Comparison of ENCODE assay signal across 19 cellular contexts in genomic region chr17:12709063-12709462, GRCh38. TPM values are rescaled to one million over a fixed set of nuclear protein-coding genes. Genes with fewer than 3 reads are reported as not detected.
"Had no signal": no experiment of that assay in that cellular context is flagged by ENCODE, and none has a peak within 500 bp of the region (broad histone marks: within the 10 kb centered on the region; RNA-seq: fewer than 3 reads in every experiment).

No MANE protein-coding gene starts in this region.

- H3K4me2 ChIP-seq: neural progenitor cell had no signal

- DNase-seq: activated CD4-positive, alpha-beta memory T cell treated with anti-CD3 and anti-CD28 coated beads for 36 hours; activated CD4-positive, alpha-beta T cell treated with anti-CD3 and anti-CD28 coated beads for 1 hour; activated naive CD4-positive, alpha-beta T cell treated with anti-CD3 and anti-CD28 coated beads, Interleukin-2, amount 10 ng/mL, durations not matched to agents 7 days and 5 days; activated T-cell treated with anti-CD3 and anti-CD28 coated beads, Interleukin-2, amount 50 U/mL, for 24 hours; cortex of kidney; effector CD4-positive, alpha-beta T cell; head of caudate nucleus; immature natural killer cell; naive B cell; ovary; T-cell; T-helper 9 cell; thyroid gland had no signal

- ATAC-seq: stimulated activated effector memory CD8-positive, alpha-beta T cell treated with anti-CD3 and anti-CD28 coated beads, Interleukin-12 subunit alpha, Interleukin-12 subunit beta, amount 100 ng/mL, for 72 hours; T-cell had no signal

- H3K36me3 ChIP-seq: esophagus muscularis mucosa, neural progenitor cell, ovary, thyroid gland had no signal

- H3K4me3 ChIP-seq: esophagus muscularis mucosa, neural progenitor cell, ovary, thyroid gland had no signal

- H3K9me3 ChIP-seq: esophagus muscularis mucosa, ovary, thyroid gland had no signal

- H3K27ac ChIP-seq: neural progenitor cell, ovary, thyroid gland, VCaP had no signal

- H2AFZ ChIP-seq: neural progenitor cell had no signal

- H3K27me3 ChIP-seq: esophagus muscularis mucosa, neural progenitor cell, ovary, thyroid gland had no signal

- H3K9ac ChIP-seq: neural progenitor cell had no signal

RNA-seq across cellular contexts. Expression of gene MYOCD, which starts 43.4 kb away (rescaled TPM):
- total RNA-seq: activated CD4-positive, alpha-beta memory T cell treated with anti-CD3 and anti-CD28 coated beads for 36 hours; mononuclear cell; pulmonary artery endothelial cell; T-cell had no signal
- polyA plus RNA-seq: immature natural killer cell had no signal
